35 cellular contexts compared by ENCODE assay signal in the genomic region with DNA sequence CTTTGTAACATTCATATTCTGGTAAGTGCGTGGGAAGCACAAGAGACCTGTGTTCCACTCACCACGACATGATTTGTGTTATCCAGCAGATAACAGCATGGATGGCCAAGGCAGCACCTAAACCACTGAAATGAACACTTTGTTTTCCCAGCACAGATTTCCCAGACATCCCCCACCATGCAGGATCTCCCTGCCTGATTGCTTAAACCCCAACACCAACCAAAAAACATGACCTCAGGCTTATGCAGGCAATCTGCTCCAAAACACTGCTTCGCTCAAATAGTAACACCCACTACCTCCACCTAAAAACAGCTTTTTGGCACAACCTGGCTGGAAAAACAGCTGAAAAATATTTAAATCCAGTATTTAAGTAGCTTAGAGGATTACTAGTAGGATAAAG.
"Had no signal": no experiment of that assay in that cellular context is flagged by ENCODE, and none has a peak within 500 bp of the region (broad histone marks: within the 10 kb centered on the region; RNA-seq: fewer than 3 reads in every experiment).

No MANE protein-coding gene starts in this region.

- H3K4me1 ChIP-seq: left ventricle myocardium inferior, parathyroid adenoma, right lobe of liver had no signal

- H3K27me3 ChIP-seq: brain microvascular endothelial cell, neural progenitor cell, right lobe of liver had no signal

- H3K36me3 ChIP-seq: brain microvascular endothelial cell, left ventricle myocardium inferior, neural progenitor cell, right lobe of liver, thoracic aorta, WERI-Rb-1 had no signal

- H3K4me2 ChIP-seq: neural progenitor cell had no signal

- DNase-seq: activated CD4-positive, alpha-beta memory T cell treated with anti-CD3 and anti-CD28 coated beads for 36 hours; activated CD4-positive, alpha-beta T cell treated with anti-CD3 and anti-CD28 coated beads for 48 hours; activated CD8-positive, alpha-beta memory T cell treated with anti-CD3 and anti-CD28 coated beads, Interleukin-2, amount 50 U/mL, for 4 hours; activated effector memory CD4-positive, alpha-beta T cell treated with anti-CD3 and anti-CD28 coated beads, Interleukin-2, amount 50 U/mL, for 16 hours; activated naive CD4-positive, alpha-beta T cell treated with anti-CD3 and anti-CD28 coated beads, Interleukin-2, amount 10 ng/mL, durations not matched to agents 7 days and 5 days; activated naive CD8-positive, alpha-beta T cell treated with anti-CD3 and anti-CD28 coated beads, Interleukin-2, amount 10 ng/mL, durations not matched to agents 7 days and 5 days; activated T-cell treated with anti-CD3 and anti-CD28 coated beads, Interleukin-2, amount 50 U/mL, for 1 hour; amniotic stem cell; brain microvascular endothelial cell; central memory CD4-positive, alpha-beta T cell; foreskin melanocyte; left ventricle myocardium inferior; mammary epithelial cell; naive thymus-derived CD4-positive, alpha-beta T cell; occipital lobe; right lobe of liver; stimulated activated CD4-positive, alpha-beta T cell treated with anti-CD3 and anti-CD28 coated beads, Interleukin-12 subunit alpha, Interleukin-12 subunit beta, amount 100 ng/mL, for 4 hours; stimulated activated CD4-positive, alpha-beta T cell treated with anti-CD3 and anti-CD28 coated beads, Interleukin-4, amount 100 ng/mL, for 24 hours; SW 1271; T1000; trophoblast cell; WERI-Rb-1 had no signal

- H2AFZ ChIP-seq: neural progenitor cell, parathyroid adenoma had no signal

- H3K4me3 Mint-ChIP-seq: activated CD4-positive, alpha-beta memory T cell treated with anti-CD3 and anti-CD28 coated beads for 36 hours; activated naive CD4-positive, alpha-beta T cell treated with anti-CD3 and anti-CD28 coated beads, Interleukin-2, amount 10 ng/mL, durations not matched to agents 7 days and 5 days; activated naive CD8-positive, alpha-beta T cell treated with anti-CD3 and anti-CD28 coated beads, Interleukin-2, amount 10 ng/mL, durations not matched to agents 7 days and 5 days; activated T-helper 1 cell treated with anti-CD3 and anti-CD28 coated beads, Interleukin-12 subunit alpha, Interleukin-12 subunit beta, Interleukin-2, Interleukin-4 antibody, amounts not matched to agents 30 ng/mL and 10 ng/mL and 1 ng/mL, durations not matched to agents 14 hours and 24 hours and 36 hours; naive thymus-derived CD4-positive, alpha-beta T cell; neural progenitor cell; stimulated activated effector memory CD8-positive, alpha-beta T cell treated with anti-CD3 and anti-CD28 coated beads, Interleukin-12 subunit alpha, Interleukin-12 subunit beta, amount 100 ng/mL, for 72 hours; stimulated activated naive CD8-positive, alpha-beta T cell treated with anti-CD3 and anti-CD28 coated beads, Interleukin-15, Interleukin-2, amounts not matched to agents 100 ng/mL and 50 ng/mL, for 24 hours; T-helper 1 cell treated with Interleukin-12 subunit alpha and Interleukin-12 subunit beta and Interleukin-4 antibody, amounts not matched to agents 30 μg/mL and 1 μg/mL, for 36 hours had no signal

- ATAC-seq: activated CD4-positive, CD25-positive, alpha-beta regulatory T cell treated with anti-CD3 and anti-CD28 coated beads, Interleukin-2, amount 50 U/mL, for 24 hours; naive thymus-derived CD4-positive, alpha-beta T cell; right lobe of liver; stimulated activated effector memory CD8-positive, alpha-beta T cell treated with anti-CD3 and anti-CD28 coated beads, Interleukin-12 subunit alpha, Interleukin-12 subunit beta, amount 100 ng/mL, for 72 hours had no signal

- H3K9ac ChIP-seq: neural progenitor cell, parathyroid adenoma had no signal

- H3K79me2 ChIP-seq: parathyroid adenoma had no signal

- H3K36me3 Mint-ChIP-seq: activated CD4-positive, alpha-beta memory T cell treated with anti-CD3 and anti-CD28 coated beads for 36 hours; activated naive CD4-positive, alpha-beta T cell treated with anti-CD3 and anti-CD28 coated beads, Interleukin-2, amount 10 ng/mL, durations not matched to agents 7 days and 5 days; activated naive CD8-positive, alpha-beta T cell treated with anti-CD3 and anti-CD28 coated beads, Interleukin-2, amount 10 ng/mL, durations not matched to agents 7 days and 5 days; naive thymus-derived CD4-positive, alpha-beta T cell; neural progenitor cell; stimulated activated effector memory CD8-positive, alpha-beta T cell treated with anti-CD3 and anti-CD28 coated beads, Interleukin-12 subunit alpha, Interleukin-12 subunit beta, amount 100 ng/mL, for 72 hours had no signal

- H3K9me3 ChIP-seq: left ventricle myocardium inferior, right lobe of liver, thoracic aorta had no signal

- FAIRE-seq: astrocyte, endothelial cell of umbilical vein, islet of Langerhans, urothelium cell line had no signal

- H3K27ac Mint-ChIP-seq: activated CD4-positive, alpha-beta memory T cell treated with anti-CD3 and anti-CD28 coated beads for 36 hours; activated naive CD4-positive, alpha-beta T cell treated with anti-CD3 and anti-CD28 coated beads, Interleukin-2, amount 10 ng/mL, durations not matched to agents 7 days and 5 days; activated naive CD8-positive, alpha-beta T cell treated with anti-CD3 and anti-CD28 coated beads, Interleukin-2, amount 10 ng/mL, durations not matched to agents 7 days and 5 days; activated T-helper 1 cell treated with anti-CD3 and anti-CD28 coated beads, Interleukin-12 subunit alpha, Interleukin-12 subunit beta, Interleukin-2, Interleukin-4 antibody, amounts not matched to agents 30 ng/mL and 10 ng/mL and 1 ng/mL, durations not matched to agents 14 hours and 24 hours and 36 hours; naive thymus-derived CD4-positive, alpha-beta T cell; neural progenitor cell; stimulated activated effector memory CD8-positive, alpha-beta T cell treated with anti-CD3 and anti-CD28 coated beads, Interleukin-12 subunit alpha, Interleukin-12 subunit beta, amount 100 ng/mL, for 72 hours; stimulated activated naive CD8-positive, alpha-beta T cell treated with anti-CD3 and anti-CD28 coated beads, Interleukin-15, Interleukin-2, amounts not matched to agents 100 ng/mL and 50 ng/mL, for 24 hours; T-helper 1 cell treated with Interleukin-12 subunit alpha and Interleukin-12 subunit beta and Interleukin-4 antibody, amounts not matched to agents 30 μg/mL and 1 μg/mL, for 36 hours had no signal

- H3K27ac ChIP-seq: brain microvascular endothelial cell, left ventricle myocardium inferior, neural progenitor cell, parathyroid adenoma, right lobe of liver, skin epidermis, thoracic aorta, WERI-Rb-1 had no signal

- H3K9me3 Mint-ChIP-seq: activated CD4-positive, alpha-beta memory T cell treated with anti-CD3 and anti-CD28 coated beads for 36 hours; activated naive CD4-positive, alpha-beta T cell treated with anti-CD3 and anti-CD28 coated beads, Interleukin-2, amount 10 ng/mL, durations not matched to agents 7 days and 5 days; activated naive CD8-positive, alpha-beta T cell treated with anti-CD3 and anti-CD28 coated beads, Interleukin-2, amount 10 ng/mL, durations not matched to agents 7 days and 5 days; activated T-helper 1 cell treated with anti-CD3 and anti-CD28 coated beads, Interleukin-12 subunit alpha, Interleukin-12 subunit beta, Interleukin-2, Interleukin-4 antibody, amounts not matched to agents 30 ng/mL and 10 ng/mL and 1 ng/mL, durations not matched to agents 14 hours and 24 hours and 36 hours; neural progenitor cell; stimulated activated effector memory CD8-positive, alpha-beta T cell treated with anti-CD3 and anti-CD28 coated beads, Interleukin-12 subunit alpha, Interleukin-12 subunit beta, amount 100 ng/mL, for 72 hours; stimulated activated naive CD8-positive, alpha-beta T cell treated with anti-CD3 and anti-CD28 coated beads, Interleukin-15, Interleukin-2, amounts not matched to agents 100 ng/mL and 50 ng/mL, for 24 hours; T-helper 1 cell treated with Interleukin-12 subunit alpha and Interleukin-12 subunit beta and Interleukin-4 antibody, amounts not matched to agents 30 μg/mL and 1 μg/mL, for 36 hours had no signal

- H3K4me3 ChIP-seq: left ventricle myocardium inferior, neural progenitor cell, right lobe of liver, skin epidermis, thoracic aorta had no signal

- H3K4me1 Mint-ChIP-seq: activated naive CD4-positive, alpha-beta T cell treated with anti-CD3 and anti-CD28 coated beads, Interleukin-2, amount 10 ng/mL, durations not matched to agents 7 days and 5 days; activated naive CD8-positive, alpha-beta T cell treated with anti-CD3 and anti-CD28 coated beads, Interleukin-2, amount 10 ng/mL, durations not matched to agents 7 days and 5 days; naive thymus-derived CD4-positive, alpha-beta T cell; neural progenitor cell; stimulated activated effector memory CD8-positive, alpha-beta T cell treated with anti-CD3 and anti-CD28 coated beads, Interleukin-12 subunit alpha, Interleukin-12 subunit beta, amount 100 ng/mL, for 72 hours had no signal

- H3K27me3 Mint-ChIP-seq: activated CD4-positive, alpha-beta memory T cell treated with anti-CD3 and anti-CD28 coated beads for 36 hours; activated naive CD4-positive, alpha-beta T cell treated with anti-CD3 and anti-CD28 coated beads, Interleukin-2, amount 10 ng/mL, durations not matched to agents 7 days and 5 days; activated naive CD8-positive, alpha-beta T cell treated with anti-CD3 and anti-CD28 coated beads, Interleukin-2, amount 10 ng/mL, durations not matched to agents 7 days and 5 days; naive thymus-derived CD4-positive, alpha-beta T cell; stimulated activated naive CD8-positive, alpha-beta T cell treated with anti-CD3 and anti-CD28 coated beads, Interleukin-15, Interleukin-2, amounts not matched to agents 100 ng/mL and 50 ng/mL, for 24 hours had no signal
